12 cellular contexts compared by ENCODE assay signal in the genomic region with DNA sequence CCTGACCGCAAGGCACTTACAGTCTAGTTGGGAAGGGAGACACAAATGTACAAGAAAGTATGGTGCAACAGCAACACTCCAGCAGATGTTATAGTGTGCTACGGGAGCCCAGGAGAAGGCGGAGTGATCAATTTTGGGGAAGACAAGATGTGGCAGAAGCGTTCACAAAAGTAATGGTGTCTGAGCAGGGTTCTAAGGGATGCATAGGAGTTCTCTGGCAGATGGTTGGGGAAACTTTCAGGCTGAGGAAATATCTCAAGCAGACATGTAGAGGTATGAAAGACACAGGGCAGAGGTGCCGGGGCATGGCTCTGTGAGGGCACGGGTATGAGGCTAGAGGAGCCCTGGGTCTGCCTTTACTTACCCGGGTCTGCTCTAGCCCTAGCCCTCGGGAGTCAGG. TPM values are rescaled to one million over a fixed set of nuclear protein-coding genes. Genes with fewer than 3 reads are reported as not detected.
DNase-seq lines count a peak whose midpoint lies in the region; ATAC-seq, FAIRE-seq and TF ChIP-seq lines count a peak whose summit lies in the region.
"Had no signal": no experiment of that assay in that cellular context is flagged by ENCODE, and none has a peak within 500 bp of the region (broad histone marks: within the 10 kb centered on the region; RNA-seq: fewer than 3 reads in every experiment).

No MANE protein-coding gene starts in this region.

- ATAC-seq in thoracic aorta (ENCODE audit: insufficient number of reproducible peaks, low FRiP score, low read depth) = no peak

- H3K4me3 Mint-ChIP-seq in activated CD4-positive, alpha-beta T cell treated with anti-CD3 and anti-CD28 coated beads, Interleukin-2, amount 10 ng/mL, durations not matched to agents 7 days and 5 days = no peak overlapping the region
- H3K4me3 Mint-ChIP-seq in MCF 10A (ENCODE audit: unreplicated experiment) (no peak overlapping the region), progenitor cell of endocrine pancreas (ENCODE audit: low read depth) (no peak overlapping the region)

- intact Hi-C loops in MCF 10A (cut with micrococcal nuclease) = no loop called here

- H3K4me1 ChIP-seq in muscle layer of colon (ENCODE audit: insufficient read depth, low read length) (peaks cover 22% of the 10 kb centered on the region), thoracic aorta (ENCODE audit: control insufficient read depth in 1 of 2, low read depth in 2 of 2) (peaks cover 26 to 64% of the 10 kb centered on the region in 2 donors)

- H3K36me3 ChIP-seq in muscle layer of colon (ENCODE audit: insufficient read depth, low read length) = no peaks in the 10 kb centered on the region
- H3K36me3 ChIP-seq in thoracic aorta = no peaks in the 10 kb centered on the region

- H3K9me3 ChIP-seq in muscle layer of colon (ENCODE audit: low read length) (no peaks in the 10 kb centered on the region), thoracic aorta (no peaks in the 10 kb centered on the region)

- TF ChIP-seq CTCF in MCF 10A (IDR thresholded peaks at IDR 0.05; ENCODE audit: unreplicated experiment) = no peak
- TF ChIP-seq CTCF in thoracic aorta (IDR thresholded peaks at IDR 0.05) = no peak
- no peak for TF ChIP-seq CTCF in progenitor cell of endocrine pancreas (IDR thresholded peaks at IDR 0.05; ENCODE audit: unreplicated experiment)
- TF ChIP-seq CTCF in D721Med (IDR thresholded peaks at IDR 0.05; ENCODE audit: insufficient read depth, missing control alignments) = no peak

- no peak overlapping the region for H3K9ac ChIP-seq in muscle layer of colon (ENCODE audit: low read length)

- POLR2A ChIA-PET in activated CD4-positive, alpha-beta T cell treated with anti-CD3 and anti-CD28 coated beads, Interleukin-2, amount 10 ng/mL, durations not matched to agents 7 days and 5 days (lab: Charles Lee) = no interaction called here
- POLR2A ChIA-PET in MCF 10A (lab: Yijun Ruan, JAX) = interaction anchor here (1.2 to 24.1 kb wide), 6 partner anchors 9 to 31 kb away, joined by 3 to 739 read pairs (median 16); a partner anchor contains a TSS

- no peak for FAIRE-seq in D721Med (lab: Jason Lieb, UNC)
- FAIRE-seq: A204.1, bronchial epithelial cell had no signal

- CTCF ChIA-PET in activated CD4-positive, alpha-beta T cell treated with anti-CD3 and anti-CD28 coated beads, Interleukin-2, amount 10 ng/mL, durations not matched to agents 7 days and 5 days (lab: Charles Lee) = interaction anchor here (0.7 to 3.2 kb wide), 3 partner anchors 11 to 134 kb away, joined by 3 to 24 read pairs (median 3); no protein-coding TSS in a partner anchor
- CTCF ChIA-PET in MCF 10A (lab: Yijun Ruan, JAX) = interaction anchor here (0.9 to 1.5 kb wide), 3 partner anchors 10 to 27 kb away, joined by 3 to 5 read pairs (median 4); no protein-coding TSS in a partner anchor

- H3K36me3 Mint-ChIP-seq in activated CD4-positive, alpha-beta T cell treated with anti-CD3 and anti-CD28 coated beads, Interleukin-2, amount 10 ng/mL, durations not matched to agents 7 days and 5 days (ENCODE audit: low read depth) = no peaks in the 10 kb centered on the region
- H3K36me3 Mint-ChIP-seq in MCF 10A (ENCODE audit: insufficient read depth, unreplicated experiment) = peaks cover 87% of the 10 kb centered on the region
- H3K36me3 Mint-ChIP-seq in progenitor cell of endocrine pancreas (ENCODE audit: insufficient read depth) = no peaks in the 10 kb centered on the region

- peak overlapping the region; percentile 38 for H3K27ac Mint-ChIP-seq in activated CD4-positive, alpha-beta T cell treated with anti-CD3 and anti-CD28 coated beads, Interleukin-2, amount 10 ng/mL, durations not matched to agents 7 days and 5 days
- H3K27ac Mint-ChIP-seq in MCF 10A (ENCODE audit: low read depth, unreplicated experiment) (peak overlapping the region; percentile 39), progenitor cell of endocrine pancreas (no peak overlapping the region)

- H3K4me3 ChIP-seq in muscle layer of colon (ENCODE audit: low read depth in 1 of 2, low read length in 2 of 2) (no peak overlapping the region), thoracic aorta (peak overlapping the region; percentile 47)

- peak overlapping the region; percentile 30 for H3K27ac ChIP-seq in muscle layer of colon (ENCODE audit: low read depth, low read length)
- H3K27ac ChIP-seq in thoracic aorta = peak overlapping the region; percentile 98 to 99

- H3K27me3 Mint-ChIP-seq in activated CD4-positive, alpha-beta T cell treated with anti-CD3 and anti-CD28 coated beads, Interleukin-2, amount 10 ng/mL, durations not matched to agents 7 days and 5 days = no peaks in the 10 kb centered on the region
- H3K27me3 Mint-ChIP-seq in MCF 10A (ENCODE audit: insufficient read depth, unreplicated experiment) (no peaks in the 10 kb centered on the region), progenitor cell of endocrine pancreas (peaks cover 4% of the 10 kb centered on the region)

- no peak for DNase-seq in activated CD4-positive, alpha-beta T cell treated with anti-CD3 and anti-CD28 coated beads, Interleukin-2, amount 10 ng/mL, durations not matched to agents 7 days and 5 days
- no peak for DNase-seq in activated CD4-positive, alpha-beta T cell treated with anti-CD3 and anti-CD28 coated beads, Interleukin-2, amount 50 U/mL, for 48 hours
- no peak for DNase-seq in MCF 10A (ENCODE audit: unreplicated experiment)
- no peak for DNase-seq in thoracic aorta (ENCODE audit: low spot score)
- DNase-seq in progenitor cell of endocrine pancreas (ENCODE audit: low spot score, unreplicated experiment) = no peak
- no peak for DNase-seq in NAMALWA (ENCODE audit: low spot score)
- no peak for DNase-seq in D721Med (ENCODE audit: insufficient read length, low spot score)
- DNase-seq: DMS79, NCI-H2171 had no signal

- BruUV-seq in MCF 10A (replicated peaks; lab: Mats Ljungman, UMichigan) = TSS peak; percentile 72

- peaks cover 46% of the 10 kb centered on the region for H3K4me1 Mint-ChIP-seq in activated CD4-positive, alpha-beta T cell treated with anti-CD3 and anti-CD28 coated beads, Interleukin-2, amount 10 ng/mL, durations not matched to agents 7 days and 5 days
- H3K4me1 Mint-ChIP-seq in MCF 10A (ENCODE audit: insufficient read depth, unreplicated experiment) = peaks cover 43% of the 10 kb centered on the region
- peaks cover 10% of the 10 kb centered on the region for H3K4me1 Mint-ChIP-seq in progenitor cell of endocrine pancreas (ENCODE audit: low read depth)

- H3K27me3 ChIP-seq in muscle layer of colon (ENCODE audit: control insufficient read depth in 1 of 2, insufficient read depth in 2 of 2, low read length in 2 of 2) = no peaks in the 10 kb centered on the region
- H3K27me3 ChIP-seq in thoracic aorta (replicated peaks; ENCODE audit: insufficient read depth) = no peaks in the 10 kb centered on the region

- no peaks in the 10 kb centered on the region for H3K9me3 Mint-ChIP-seq in activated CD4-positive, alpha-beta T cell treated with anti-CD3 and anti-CD28 coated beads, Interleukin-2, amount 10 ng/mL, durations not matched to agents 7 days and 5 days
- H3K9me3 Mint-ChIP-seq in MCF 10A (ENCODE audit: unreplicated experiment) (no peaks in the 10 kb centered on the region), progenitor cell of endocrine pancreas (ENCODE audit: low read depth) (no peaks in the 10 kb centered on the region)

RNA-seq across cellular contexts. Expression of a gene that starts 5.1 kb away (rescaled TPM):
- total RNA-seq in activated CD4-positive, alpha-beta T cell treated with anti-CD3 and anti-CD28 coated beads, Interleukin-2, amount 10 ng/mL, durations not matched to agents 7 days and 5 days = 10 to 100 TPM; 59.3 to 64.4 TPM
- 103 and 110 TPM in 2 replicates for total RNA-seq in MCF 10A (2022)
- total RNA-seq in thoracic aorta = 100 to 1,000 TPM; 311 to 384 TPM
- total RNA-seq in progenitor cell of endocrine pancreas = 67.5 and 68.8 TPM in 2 replicates

RNA-seq across cellular contexts. Expression of a gene that starts 28.4 kb away (rescaled TPM):
- under 1 TPM; 0.54 to 0.67 TPM for total RNA-seq in activated CD4-positive, alpha-beta T cell treated with anti-CD3 and anti-CD28 coated beads, Interleukin-2, amount 10 ng/mL, durations not matched to agents 7 days and 5 days
- total RNA-seq in MCF 10A (2022) = 136 and 139 TPM in 2 replicates
- 10 to 100 TPM; 16.4 to 33.5 TPM for total RNA-seq in thoracic aorta
- 14.3 and 23.1 TPM in 2 replicates for total RNA-seq in progenitor cell of endocrine pancreas

RNA-seq across cellular contexts. Expression of a gene that starts 36.5 kb away (rescaled TPM):
- total RNA-seq in activated CD4-positive, alpha-beta T cell treated with anti-CD3 and anti-CD28 coated beads, Interleukin-2, amount 10 ng/mL, durations not matched to agents 7 days and 5 days = not detected
- not detected in 2 replicates for total RNA-seq in MCF 10A (2022)
- under 1 TPM in 1 of 2 donors, not detected in 1; 0.78 TPM for total RNA-seq in thoracic aorta
- 40.5 and 44.0 TPM in 2 replicates for total RNA-seq in progenitor cell of endocrine pancreas

RNA-seq across cellular contexts. Expression of a gene that starts 37.0 kb away (rescaled TPM):
- not detected for total RNA-seq in activated CD4-positive, alpha-beta T cell treated with anti-CD3 and anti-CD28 coated beads, Interleukin-2, amount 10 ng/mL, durations not matched to agents 7 days and 5 days
- total RNA-seq in MCF 10A (2022) (158 and 169 TPM in 2 replicates), thoracic aorta (100 to 1,000 TPM; 176 to 217 TPM), progenitor cell of endocrine pancreas (17.8 and 18.3 TPM in 2 replicates)

Comparison
In these comparisons a context has a peak if more than half of its experiments do, and no peak if none do; other contexts are left out.
1. RNA of a gene that starts 36.5 kb away (total RNA-seq): 40.5 to 44.0 TPM in progenitor cell of endocrine pancreas; 0.78 TPM in thoracic aorta, not detected in activated CD4-positive, alpha-beta T cell treated with anti-CD3 and anti-CD28 coated beads, Interleukin-2, amount 10 ng/mL, durations not matched to agents 7 days and 5 days and not detected in MCF 10A; every median in the first group is over 10 times any median in the second.